In genomic region chr10:76055466-76055865, GRCh38 we compare ENCODE assay signal across 24 cellular contexts.
"Had no signal": no experiment of that assay in that cellular context is flagged by ENCODE, and none has a peak within 500 bp of the region (broad histone marks: within the 10 kb centered on the region; RNA-seq: fewer than 3 reads in every experiment).

No MANE protein-coding gene starts in this region.

- H3K27me3 ChIP-seq: ovary, spleen, stomach, thyroid gland, tibial nerve, vagina had no signal

- H2AFZ ChIP-seq: parathyroid adenoma had no signal

- H3K79me2 ChIP-seq: parathyroid adenoma had no signal

- H3K9ac ChIP-seq: parathyroid adenoma had no signal

- H3K36me3 ChIP-seq: ovary, stomach, thoracic aorta, thyroid gland, vagina had no signal

- H3K4me2 ChIP-seq: smooth muscle cell had no signal

- H3K27ac ChIP-seq: ovary, parathyroid adenoma, psoas muscle, skin epidermis, spleen, stomach, thoracic aorta, thyroid gland, tibial nerve, vagina had no signal

- H3K4me1 ChIP-seq: parathyroid adenoma, psoas muscle, spleen, thyroid gland, vagina had no signal

- H3K4me3 ChIP-seq: ovary, psoas muscle, skin epidermis, smooth muscle cell, spleen, stomach, thoracic aorta, thyroid gland, tibial nerve, vagina had no signal

- H3K9me3 ChIP-seq: psoas muscle, thoracic aorta, thyroid gland, vagina had no signal

- DNase-seq: naive B cell; naive thymus-derived CD8-positive, alpha-beta T cell; nephron progenitor cell; occipital lobe; ovary; posterior cingulate gyrus; psoas muscle; right cardiac atrium; spleen; stimulated activated CD4-positive, alpha-beta T cell treated with anti-CD3 and anti-CD28 coated beads, Interleukin-12 subunit alpha, Interleukin-12 subunit beta, amount 100 ng/mL, for 4 hours; stimulated activated CD4-positive, alpha-beta T cell treated with anti-CD3 and anti-CD28 coated beads, Interleukin-1b, Interleukin-23, amount 100 ng/mL, for 48 hours; stimulated activated CD4-positive, alpha-beta T cell treated with anti-CD3 and anti-CD28 coated beads, Interleukin-4, amount 100 ng/mL, for 24 hours; stimulated activated naive B cell treated with anti-CD40 and anti-IgM and Interleukin-4, amounts not matched to agents 10 μg/mL and 1 μg/mL and 100 μg/mL, for 72 hours; stimulated activated naive CD4-positive, alpha-beta T cell treated with Interleukin-2 at 50 U/mL for 16 hours; stomach; thyroid gland had no signal

- ATAC-seq: naive thymus-derived CD8-positive, alpha-beta T cell; psoas muscle; right cardiac atrium; sciatic nerve; stimulated activated effector memory CD8-positive, alpha-beta T cell treated with anti-CD3 and anti-CD28 coated beads, Interleukin-12 subunit alpha, Interleukin-12 subunit beta, amount 100 ng/mL, for 72 hours; stimulated activated naive B cell treated with anti-CD40 and anti-IgM and Interleukin-4, amounts not matched to agents 10 μg/mL and 1 μg/mL and 100 μg/mL, for 72 hours had no signal
